24 cellular contexts compared by ENCODE assay signal in the genomic region with DNA sequence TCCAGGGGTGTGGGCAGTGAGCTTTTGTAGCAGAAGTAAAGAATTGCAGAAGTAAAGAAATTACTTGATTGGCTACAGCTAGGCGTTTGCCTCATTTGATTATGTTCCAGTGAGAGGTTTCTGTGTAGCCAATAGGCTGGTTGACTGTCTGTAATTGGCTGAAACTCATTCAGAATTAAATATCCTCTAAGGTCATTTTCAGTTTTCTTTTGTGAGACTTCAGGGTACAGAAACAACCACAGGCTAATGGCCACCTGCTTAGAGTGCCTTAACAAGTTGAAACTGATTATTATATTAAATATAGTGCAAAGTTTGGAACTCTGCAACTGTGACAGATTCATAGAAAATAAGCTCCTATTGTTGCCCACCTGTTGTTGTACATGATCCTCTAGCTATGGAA.
"Had no signal": no experiment of that assay in that cellular context is flagged by ENCODE, and none has a peak within 500 bp of the region (broad histone marks: within the 10 kb centered on the region; RNA-seq: fewer than 3 reads in every experiment).

No MANE protein-coding gene starts in this region.

- H3K27ac ChIP-seq: RWPE1 had no signal

- H3K4me1 Mint-ChIP-seq: T-cell had no signal

- DNase-seq: KBM-7; MG63; NCI-H1048; NCI-H1105 treated with DMSO at 0.1 percent for 48 hours; NCI-H1417 treated with DMSO at 0.1 percent for 48 hours; NCI-H146; NCI-H1694 treated with DMSO at 0.1 percent for 48 hours; NCI-H2029; NCI-H2081 treated with DMSO at 0.1 percent for 48 hours; NCI-H2171; NCI-H226; NCI-H446; NCI-H510A; NCI-H524 treated with DMSO at 0.1 percent for 48 hours; NCI-H69; NCI-H774; NK-92 treated with Interleukin-12 subunit alpha and Interleukin-12 subunit beta, amount 100 ng/mL, for 24 hours; PC-3; SHP77; SK-N-SH; SW 1271; T-cell had no signal

- H3K27me3 Mint-ChIP-seq: T-cell had no signal

- H3K9ac ChIP-seq: SK-N-SH had no signal

- H3K27ac Mint-ChIP-seq: T-cell had no signal

- H3K4me3 Mint-ChIP-seq: T-cell had no signal

- H3K27me3 ChIP-seq: MG63 had no signal

- H3K4me3 ChIP-seq: MG63 had no signal

- H3K4me2 ChIP-seq: SK-N-SH had no signal

- ATAC-seq: Panc1, PC-3, T-cell had no signal

- H3K9me2 ChIP-seq: SK-N-SH had no signal

- H3K9me3 Mint-ChIP-seq: T-cell had no signal

- H3K9me3 ChIP-seq: MG63, SK-N-SH had no signal
